In the genomic region with DNA sequence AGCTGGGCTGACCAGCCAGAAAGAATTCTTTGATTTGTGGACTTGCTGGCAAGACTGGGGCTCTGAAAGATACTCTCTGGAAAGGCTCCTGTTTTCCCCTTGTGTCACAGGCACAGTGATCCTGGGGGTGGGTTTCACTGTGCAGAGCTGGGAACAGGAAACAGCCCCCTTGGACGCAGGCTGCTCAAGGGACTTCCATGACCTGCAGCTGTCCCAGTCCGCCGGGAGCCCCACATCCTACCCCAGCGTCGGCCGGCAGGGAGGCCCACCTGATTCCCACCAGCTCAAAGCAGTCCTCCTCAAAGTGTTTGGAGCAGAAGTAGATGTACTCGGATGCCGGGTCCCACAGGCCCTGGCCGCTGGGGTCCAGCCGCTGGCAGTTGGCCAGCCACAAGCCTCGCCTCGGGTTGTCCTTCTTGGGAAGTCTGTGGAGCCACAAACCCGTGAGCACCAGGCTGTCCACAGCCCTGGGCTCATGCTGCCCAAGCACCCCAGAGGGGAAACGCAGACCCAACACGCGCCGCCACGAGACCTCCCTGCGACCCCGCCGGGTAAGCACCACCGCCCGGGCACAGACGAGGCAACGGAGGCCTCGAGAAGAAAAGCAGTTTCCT, we compare ENCODE assay signal across 1 cellular context.
TF ChIP-seq lines count a peak whose summit lies in the region.

No MANE protein-coding gene starts in this region.

TF ChIP-seq in HEK293, 187 proteins besides CTCF, POLR2A, EP300 and RAD21 (continued from another document and continues in another):
- TF ChIP-seq, protein P1, sequence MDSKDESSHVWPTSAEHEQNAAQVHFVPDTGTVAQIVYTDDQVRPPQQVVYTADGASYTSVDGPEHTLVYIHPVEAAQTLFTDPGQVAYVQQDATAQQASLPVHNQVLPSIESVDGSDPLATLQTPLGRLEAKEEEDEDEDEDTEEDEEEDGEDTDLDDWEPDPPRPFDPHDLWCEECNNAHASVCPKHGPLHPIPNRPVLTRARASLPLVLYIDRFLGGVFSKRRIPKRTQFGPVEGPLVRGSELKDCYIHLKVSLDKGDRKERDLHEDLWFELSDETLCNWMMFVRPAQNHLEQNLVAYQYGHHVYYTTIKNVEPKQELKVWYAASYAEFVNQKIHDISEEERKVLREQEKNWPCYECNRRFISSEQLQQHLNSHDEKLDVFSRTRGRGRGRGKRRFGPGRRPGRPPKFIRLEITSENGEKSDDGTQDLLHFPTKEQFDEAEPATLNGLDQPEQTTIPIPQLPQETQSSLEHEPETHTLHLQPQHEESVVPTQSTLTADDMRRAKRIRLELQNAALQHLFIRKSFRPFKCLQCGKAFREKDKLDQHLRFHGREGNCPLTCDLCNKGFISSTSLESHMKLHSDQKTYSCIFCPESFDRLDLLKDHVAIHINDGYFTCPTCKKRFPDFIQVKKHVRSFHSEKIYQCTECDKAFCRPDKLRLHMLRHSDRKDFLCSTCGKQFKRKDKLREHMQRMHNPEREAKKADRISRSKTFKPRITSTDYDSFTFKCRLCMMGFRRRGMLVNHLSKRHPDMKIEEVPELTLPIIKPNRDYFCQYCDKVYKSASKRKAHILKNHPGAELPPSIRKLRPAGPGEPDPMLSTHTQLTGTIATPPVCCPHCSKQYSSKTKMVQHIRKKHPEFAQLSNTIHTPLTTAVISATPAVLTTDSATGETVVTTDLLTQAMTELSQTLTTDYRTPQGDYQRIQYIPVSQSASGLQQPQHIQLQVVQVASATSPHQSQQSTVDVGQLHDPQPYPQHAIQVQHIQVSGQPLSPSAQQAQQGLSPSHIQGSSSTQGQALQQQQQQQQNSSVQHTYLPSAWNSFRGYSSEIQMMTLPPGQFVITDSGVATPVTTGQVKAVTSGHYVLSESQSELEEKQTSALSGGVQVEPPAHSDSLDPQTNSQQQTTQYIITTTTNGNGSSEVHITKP (tag by site-specific recombination; IDR thresholded peaks at IDR 0.05), result no peak; the same call in 1 of the 2 replicates
- TF ChIP-seq ZNF660 (tag by site-specific recombination; IDR thresholded peaks at IDR 0.05), result no peak
- no peak for TF ChIP-seq TSHZ1 (tag by site-specific recombination; IDR thresholded peaks at IDR 0.05; ENCODE audit: borderline replicate concordance)
- TF ChIP-seq KLF17 (tag by site-specific recombination; IDR thresholded peaks at IDR 0.05), result no peak
- no peak for TF ChIP-seq MYNN (tag by site-specific recombination; IDR thresholded peaks at IDR 0.05; ENCODE audit: borderline replicate concordance)
- TF ChIP-seq YY2 (tag by site-specific recombination; IDR thresholded peaks at IDR 0.05), result no peak
- TF ChIP-seq BCL11A (tag by site-specific recombination; IDR thresholded peaks at IDR 0.05; ENCODE audit: low read depth), result peak; percentile 11; the same call in 1 of the 2 replicates
- no peak for TF ChIP-seq ZNF658 (tag by site-specific recombination; IDR thresholded peaks at IDR 0.05)
- no peak for TF ChIP-seq TRIM28 (IDR thresholded peaks at IDR 0.05; ENCODE audit: borderline replicate concordance, low read length)
- TF ChIP-seq, protein P2, sequence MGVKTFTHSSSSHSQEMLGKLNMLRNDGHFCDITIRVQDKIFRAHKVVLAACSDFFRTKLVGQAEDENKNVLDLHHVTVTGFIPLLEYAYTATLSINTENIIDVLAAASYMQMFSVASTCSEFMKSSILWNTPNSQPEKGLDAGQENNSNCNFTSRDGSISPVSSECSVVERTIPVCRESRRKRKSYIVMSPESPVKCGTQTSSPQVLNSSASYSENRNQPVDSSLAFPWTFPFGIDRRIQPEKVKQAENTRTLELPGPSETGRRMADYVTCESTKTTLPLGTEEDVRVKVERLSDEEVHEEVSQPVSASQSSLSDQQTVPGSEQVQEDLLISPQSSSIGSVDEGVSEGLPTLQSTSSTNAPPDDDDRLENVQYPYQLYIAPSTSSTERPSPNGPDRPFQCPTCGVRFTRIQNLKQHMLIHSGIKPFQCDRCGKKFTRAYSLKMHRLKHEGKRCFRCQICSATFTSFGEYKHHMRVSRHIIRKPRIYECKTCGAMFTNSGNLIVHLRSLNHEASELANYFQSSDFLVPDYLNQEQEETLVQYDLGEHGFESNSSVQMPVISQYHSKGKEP (tag by site-specific recombination; IDR thresholded peaks at IDR 0.05), result no peak
- TF ChIP-seq ZNF221 (tag by site-specific recombination; IDR thresholded peaks at IDR 0.05; ENCODE audit: borderline replicate concordance), result no peak
- 0 out of 2 replicates have a peak, but pooled peaks have one; percentile 8 for TF ChIP-seq ZIC2 (tag by site-specific recombination; IDR thresholded peaks at IDR 0.05)
- TF ChIP-seq, protein P3, sequence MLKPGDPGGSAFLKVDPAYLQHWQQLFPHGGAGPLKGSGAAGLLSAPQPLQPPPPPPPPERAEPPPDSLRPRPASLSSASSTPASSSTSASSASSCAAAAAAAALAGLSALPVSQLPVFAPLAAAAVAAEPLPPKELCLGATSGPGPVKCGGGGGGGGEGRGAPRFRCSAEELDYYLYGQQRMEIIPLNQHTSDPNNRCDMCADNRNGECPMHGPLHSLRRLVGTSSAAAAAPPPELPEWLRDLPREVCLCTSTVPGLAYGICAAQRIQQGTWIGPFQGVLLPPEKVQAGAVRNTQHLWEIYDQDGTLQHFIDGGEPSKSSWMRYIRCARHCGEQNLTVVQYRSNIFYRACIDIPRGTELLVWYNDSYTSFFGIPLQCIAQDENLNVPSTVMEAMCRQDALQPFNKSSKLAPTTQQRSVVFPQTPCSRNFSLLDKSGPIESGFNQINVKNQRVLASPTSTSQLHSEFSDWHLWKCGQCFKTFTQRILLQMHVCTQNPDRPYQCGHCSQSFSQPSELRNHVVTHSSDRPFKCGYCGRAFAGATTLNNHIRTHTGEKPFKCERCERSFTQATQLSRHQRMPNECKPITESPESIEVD (tag by site-specific recombination; IDR thresholded peaks at IDR 0.05), result no peak
- no peak for TF ChIP-seq ZNF561 (tag by site-specific recombination; IDR thresholded peaks at IDR 0.05; ENCODE audit: borderline replicate concordance)
- TF ChIP-seq IKZF3 (tag by site-specific recombination; IDR thresholded peaks at IDR 0.05), result no peak
- TF ChIP-seq, protein P4, sequence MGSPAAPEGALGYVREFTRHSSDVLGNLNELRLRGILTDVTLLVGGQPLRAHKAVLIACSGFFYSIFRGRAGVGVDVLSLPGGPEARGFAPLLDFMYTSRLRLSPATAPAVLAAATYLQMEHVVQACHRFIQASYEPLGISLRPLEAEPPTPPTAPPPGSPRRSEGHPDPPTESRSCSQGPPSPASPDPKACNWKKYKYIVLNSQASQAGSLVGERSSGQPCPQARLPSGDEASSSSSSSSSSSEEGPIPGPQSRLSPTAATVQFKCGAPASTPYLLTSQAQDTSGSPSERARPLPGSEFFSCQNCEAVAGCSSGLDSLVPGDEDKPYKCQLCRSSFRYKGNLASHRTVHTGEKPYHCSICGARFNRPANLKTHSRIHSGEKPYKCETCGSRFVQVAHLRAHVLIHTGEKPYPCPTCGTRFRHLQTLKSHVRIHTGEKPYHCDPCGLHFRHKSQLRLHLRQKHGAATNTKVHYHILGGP (tag by site-specific recombination; IDR thresholded peaks at IDR 0.05), result no peak
- TF ChIP-seq, protein P5, sequence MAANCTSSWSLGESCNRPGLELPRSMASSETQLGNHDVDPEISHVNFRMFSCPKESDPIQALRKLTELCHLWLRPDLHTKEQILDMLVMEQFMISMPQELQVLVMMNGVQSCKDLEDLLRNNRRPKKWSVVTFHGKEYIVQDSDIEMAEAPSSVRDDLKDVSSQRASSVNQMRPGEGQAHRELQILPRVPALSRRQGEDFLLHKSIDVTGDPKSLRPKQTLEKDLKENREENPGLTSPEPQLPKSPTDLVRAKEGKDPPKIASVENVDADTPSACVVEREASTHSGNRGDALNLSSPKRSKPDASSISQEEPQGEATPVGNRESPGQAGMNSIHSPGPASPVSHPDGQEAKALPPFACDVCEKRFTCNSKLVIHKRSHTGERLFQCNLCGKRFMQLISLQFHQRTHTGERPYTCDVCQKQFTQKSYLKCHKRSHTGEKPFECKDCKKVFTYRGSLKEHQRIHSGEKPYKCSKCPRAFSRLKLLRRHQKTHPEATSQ (tag by site-specific recombination; IDR thresholded peaks at IDR 0.05), result no peak
- no peak for TF ChIP-seq ATF2 (tag by site-specific recombination; IDR thresholded peaks at IDR 0.05; ENCODE audit: low read depth)
- TF ChIP-seq ZNF776 (tag by site-specific recombination; IDR thresholded peaks at IDR 0.05; ENCODE audit: borderline replicate concordance), result no peak
- TF ChIP-seq REPIN1 (tag by site-specific recombination; IDR thresholded peaks at IDR 0.05; ENCODE audit: low read depth), result peak; percentile 43; the same call in 1 of the 2 replicates
- no peak for TF ChIP-seq SP2 (tag by site-specific recombination; IDR thresholded peaks at IDR 0.05)
- TF ChIP-seq GLI4 (tag by site-specific recombination; IDR thresholded peaks at IDR 0.05), result 0 out of 2 replicates have a peak, but pooled peaks have one; percentile 53
- TF ChIP-seq HOXA7 (CRISPR knock-in tag; IDR thresholded peaks at IDR 0.05; ENCODE audit: borderline replicate concordance), result no peak
- no peak for TF ChIP-seq HOXC10 (CRISPR knock-in tag; IDR thresholded peaks at IDR 0.05)
- no peak for TF ChIP-seq ZNF174 (tag by site-specific recombination; IDR thresholded peaks at IDR 0.05)
- TF ChIP-seq ZFHX2 (tag by site-specific recombination; conservative IDR thresholded peaks at IDR 0.05), result no peak
- TF ChIP-seq, protein P6, sequence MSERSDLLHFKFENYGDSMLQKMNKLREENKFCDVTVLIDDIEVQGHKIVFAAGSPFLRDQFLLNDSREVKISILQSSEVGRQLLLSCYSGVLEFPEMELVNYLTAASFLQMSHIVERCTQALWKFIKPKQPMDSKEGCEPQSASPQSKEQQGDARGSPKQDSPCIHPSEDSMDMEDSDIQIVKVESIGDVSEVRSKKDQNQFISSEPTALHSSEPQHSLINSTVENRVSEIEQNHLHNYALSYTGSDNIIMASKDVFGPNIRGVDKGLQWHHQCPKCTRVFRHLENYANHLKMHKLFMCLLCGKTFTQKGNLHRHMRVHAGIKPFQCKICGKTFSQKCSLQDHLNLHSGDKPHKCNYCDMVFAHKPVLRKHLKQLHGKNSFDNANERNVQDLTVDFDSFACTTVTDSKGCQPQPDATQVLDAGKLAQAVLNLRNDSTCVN (tag by site-specific recombination; optimal IDR thresholded peaks at IDR 0.05), result no peak
- TF ChIP-seq ZNF701 (tag by site-specific recombination; IDR thresholded peaks at IDR 0.05), result 0 out of 2 replicates have a peak, but pooled peaks have one; percentile 24
- no peak for TF ChIP-seq ZNF37A (tag by site-specific recombination; IDR thresholded peaks at IDR 0.05)
- no peak for TF ChIP-seq ZNF112 (tag by site-specific recombination; IDR thresholded peaks at IDR 0.05)
- TF ChIP-seq, protein P7, sequence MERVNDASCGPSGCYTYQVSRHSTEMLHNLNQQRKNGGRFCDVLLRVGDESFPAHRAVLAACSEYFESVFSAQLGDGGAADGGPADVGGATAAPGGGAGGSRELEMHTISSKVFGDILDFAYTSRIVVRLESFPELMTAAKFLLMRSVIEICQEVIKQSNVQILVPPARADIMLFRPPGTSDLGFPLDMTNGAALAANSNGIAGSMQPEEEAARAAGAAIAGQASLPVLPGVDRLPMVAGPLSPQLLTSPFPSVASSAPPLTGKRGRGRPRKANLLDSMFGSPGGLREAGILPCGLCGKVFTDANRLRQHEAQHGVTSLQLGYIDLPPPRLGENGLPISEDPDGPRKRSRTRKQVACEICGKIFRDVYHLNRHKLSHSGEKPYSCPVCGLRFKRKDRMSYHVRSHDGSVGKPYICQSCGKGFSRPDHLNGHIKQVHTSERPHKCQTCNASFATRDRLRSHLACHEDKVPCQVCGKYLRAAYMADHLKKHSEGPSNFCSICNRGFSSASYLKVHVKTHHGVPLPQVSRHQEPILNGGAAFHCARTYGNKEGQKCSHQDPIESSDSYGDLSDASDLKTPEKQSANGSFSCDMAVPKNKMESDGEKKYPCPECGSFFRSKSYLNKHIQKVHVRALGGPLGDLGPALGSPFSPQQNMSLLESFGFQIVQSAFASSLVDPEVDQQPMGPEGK (tag by site-specific recombination; IDR thresholded peaks at IDR 0.05), result no peak
- TF ChIP-seq ZNF624 (tag by site-specific recombination; IDR thresholded peaks at IDR 0.05), result 0 out of 2 replicates have a peak, but pooled peaks have one; percentile 45
- no peak for TF ChIP-seq ZNF664 (tag by site-specific recombination; IDR thresholded peaks at IDR 0.05)
